Comparison of ENCODE assay signal across 10 cellular contexts in genomic region chr2:156908825-156909224, GRCh38.
A peak's percentile ranks its signal among the peaks of the same experiment; 100 is the strongest.
DNase-seq lines count a peak whose midpoint lies in the region; ATAC-seq and TF ChIP-seq lines count a peak whose summit lies in the region.
"Had no signal": no experiment of that assay in that cellular context is flagged by ENCODE, and none has a peak within 500 bp of the region (broad histone marks: within the 10 kb centered on the region; RNA-seq: fewer than 3 reads in every experiment).

No MANE protein-coding gene starts in this region.

- intact Hi-C loops in cardiac septum (cut with DNase I) = no loop called here

- no peak overlapping the region for H3K27ac ChIP-seq in brain microvascular endothelial cell
- H3K27ac ChIP-seq: heart left ventricle, parathyroid adenoma had no signal

- ATAC-seq in GM21360 (IDR thresholded peaks at IDR 0.05; ENCODE audit: unreplicated experiment) (peak; percentile 83), HG03175 (IDR thresholded peaks at IDR 0.05; ENCODE audit: unreplicated experiment) (peak; percentile 77)
- no peak for ATAC-seq in activated CD4-positive, CD25-positive, alpha-beta regulatory T cell treated with anti-CD3 and anti-CD28 coated beads, Interleukin-2, amount 50 U/mL, for 24 hours
- ATAC-seq: heart left ventricle had no signal

- H3K27me3 ChIP-seq in brain microvascular endothelial cell (replicated peaks) = no peaks in the 10 kb centered on the region
- H3K27me3 ChIP-seq: heart left ventricle had no signal

- in situ Hi-C loops in brain microvascular endothelial cell (cut with HindIII; ENCODE audit: low pct_ligation_motif_present, low sequenced_read_pairs) = no loop called here

- H3K4me3 ChIP-seq in brain microvascular endothelial cell (ENCODE audit: low read depth, low read length) = no peak overlapping the region
- H3K4me3 ChIP-seq: heart left ventricle had no signal

- TF ChIP-seq CTCF in brain microvascular endothelial cell (IDR thresholded peaks at IDR 0.05; ENCODE audit: low read depth, low read length, missing control alignments) = no peak
- no peak for TF ChIP-seq CTCF in GM10266 (IDR thresholded peaks at IDR 0.05; ENCODE audit: control insufficient read depth, insufficient read depth, low read depth, missing control alignments)

- no peaks in the 10 kb centered on the region for H3K36me3 ChIP-seq in brain microvascular endothelial cell (replicated peaks)
- H3K36me3 ChIP-seq: heart left ventricle had no signal

- DNase-seq in AG20443 (ENCODE audit: low spot score) (peak; percentile 48), brain microvascular endothelial cell (peak; percentile 50), GM10266 (ENCODE audit: extremely low spot score) (no peak), cardiac septum (ENCODE audit: low spot score) (no peak), activated gamma-delta T cell (lab: John Stamatoyannopoulos, UW) (no peak)
- DNase-seq: heart left ventricle had no signal

Comparison
In these comparisons a context has a peak if more than half of its experiments do, and no peak if none do; other contexts are left out.
1. DNase-seq: peak in AG20443 (single experiment) and brain microvascular endothelial cell (single experiment); none in GM10266 (single experiment), cardiac septum (single experiment) and activated gamma-delta T cell (single experiment).
2. ATAC-seq: peak in GM21360 (single experiment) and HG03175 (single experiment); none in activated CD4-positive, CD25-positive, alpha-beta regulatory T cell treated with anti-CD3 and anti-CD28 coated beads, Interleukin-2, amount 50 U/mL, for 24 hours (0 of 2).